ENCODE assay signal across 1 cellular context in the genomic region with DNA sequence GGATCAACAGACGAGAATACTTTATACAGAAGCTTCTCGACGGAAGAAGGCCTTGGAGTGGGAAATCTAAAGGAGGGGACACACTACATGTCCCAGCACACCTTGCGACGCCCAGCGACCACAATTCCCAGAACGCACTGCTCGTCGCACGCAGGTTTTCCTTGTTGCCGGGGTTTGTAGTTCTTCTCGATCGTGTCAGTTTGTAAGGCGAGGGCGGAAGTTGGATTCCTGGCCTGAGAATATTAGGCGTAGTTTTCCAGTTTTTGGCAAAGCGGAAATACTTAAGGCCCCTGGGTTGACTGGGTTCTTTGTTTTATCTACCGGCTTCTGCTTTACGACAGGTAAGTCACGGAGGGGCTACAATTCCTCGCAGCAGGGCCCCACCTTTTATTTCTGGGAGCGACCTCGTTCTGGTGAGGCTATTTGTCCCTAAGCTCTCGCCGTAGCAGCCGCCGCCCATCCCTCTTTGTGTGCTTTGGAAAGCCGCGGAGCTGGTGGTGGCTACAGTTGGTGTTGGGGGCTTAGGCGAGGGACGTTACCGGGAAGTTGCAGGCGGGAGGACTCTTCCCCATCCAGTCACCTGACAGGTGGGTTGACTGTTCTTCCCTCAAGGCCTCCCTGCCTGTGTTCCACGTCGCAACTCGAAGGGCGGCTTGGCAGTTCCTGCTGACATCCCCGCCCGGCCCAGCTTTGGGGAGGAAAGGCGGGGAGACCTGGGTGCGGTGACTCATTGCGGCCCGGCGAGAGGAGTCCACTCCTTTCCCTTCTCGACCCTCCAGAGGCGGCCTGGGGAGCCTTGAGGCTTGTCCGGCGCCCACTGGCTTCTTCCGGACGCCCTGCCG.
TF ChIP-seq lines count a peak whose summit lies in the region.

Gene DYNC1I2 (plus strand): TSS at position 183 of the 842 bp plus-strand sequence. CDS start 2,687 bp downstream, outside the sequence.

TF ChIP-seq in HEK293, 187 proteins besides CTCF, POLR2A, EP300 and RAD21 (continued from another document and continues in another):
- TF ChIP-seq ZNF18 (tag by site-specific recombination; IDR thresholded peaks at IDR 0.05): no peak
- peak; percentile 71; the same call in 1 of the 2 replicates for TF ChIP-seq PRDM1 (tag by site-specific recombination; IDR thresholded peaks at IDR 0.05)
- no peak for TF ChIP-seq BCL11A (tag by site-specific recombination; IDR thresholded peaks at IDR 0.05; ENCODE audit: low read depth)
- TF ChIP-seq ZNF121 (tag by site-specific recombination; IDR thresholded peaks at IDR 0.05): no peak
- TF ChIP-seq, protein P1, sequence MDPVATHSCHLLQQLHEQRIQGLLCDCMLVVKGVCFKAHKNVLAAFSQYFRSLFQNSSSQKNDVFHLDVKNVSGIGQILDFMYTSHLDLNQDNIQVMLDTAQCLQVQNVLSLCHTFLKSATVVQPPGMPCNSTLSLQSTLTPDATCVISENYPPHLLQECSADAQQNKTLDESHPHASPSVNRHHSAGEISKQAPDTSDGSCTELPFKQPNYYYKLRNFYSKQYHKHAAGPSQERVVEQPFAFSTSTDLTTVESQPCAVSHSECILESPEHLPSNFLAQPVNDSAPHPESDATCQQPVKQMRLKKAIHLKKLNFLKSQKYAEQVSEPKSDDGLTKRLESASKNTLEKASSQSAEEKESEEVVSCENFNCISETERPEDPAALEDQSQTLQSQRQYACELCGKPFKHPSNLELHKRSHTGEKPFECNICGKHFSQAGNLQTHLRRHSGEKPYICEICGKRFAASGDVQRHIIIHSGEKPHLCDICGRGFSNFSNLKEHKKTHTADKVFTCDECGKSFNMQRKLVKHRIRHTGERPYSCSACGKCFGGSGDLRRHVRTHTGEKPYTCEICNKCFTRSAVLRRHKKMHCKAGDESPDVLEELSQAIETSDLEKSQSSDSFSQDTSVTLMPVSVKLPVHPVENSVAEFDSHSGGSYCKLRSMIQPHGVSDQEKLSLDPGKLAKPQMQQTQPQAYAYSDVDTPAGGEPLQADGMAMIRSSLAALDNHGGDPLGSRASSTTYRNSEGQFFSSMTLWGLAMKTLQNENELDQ (tag by site-specific recombination; IDR thresholded peaks at IDR 0.05; ENCODE audit: low read depth): no peak
- TF ChIP-seq, protein P2, sequence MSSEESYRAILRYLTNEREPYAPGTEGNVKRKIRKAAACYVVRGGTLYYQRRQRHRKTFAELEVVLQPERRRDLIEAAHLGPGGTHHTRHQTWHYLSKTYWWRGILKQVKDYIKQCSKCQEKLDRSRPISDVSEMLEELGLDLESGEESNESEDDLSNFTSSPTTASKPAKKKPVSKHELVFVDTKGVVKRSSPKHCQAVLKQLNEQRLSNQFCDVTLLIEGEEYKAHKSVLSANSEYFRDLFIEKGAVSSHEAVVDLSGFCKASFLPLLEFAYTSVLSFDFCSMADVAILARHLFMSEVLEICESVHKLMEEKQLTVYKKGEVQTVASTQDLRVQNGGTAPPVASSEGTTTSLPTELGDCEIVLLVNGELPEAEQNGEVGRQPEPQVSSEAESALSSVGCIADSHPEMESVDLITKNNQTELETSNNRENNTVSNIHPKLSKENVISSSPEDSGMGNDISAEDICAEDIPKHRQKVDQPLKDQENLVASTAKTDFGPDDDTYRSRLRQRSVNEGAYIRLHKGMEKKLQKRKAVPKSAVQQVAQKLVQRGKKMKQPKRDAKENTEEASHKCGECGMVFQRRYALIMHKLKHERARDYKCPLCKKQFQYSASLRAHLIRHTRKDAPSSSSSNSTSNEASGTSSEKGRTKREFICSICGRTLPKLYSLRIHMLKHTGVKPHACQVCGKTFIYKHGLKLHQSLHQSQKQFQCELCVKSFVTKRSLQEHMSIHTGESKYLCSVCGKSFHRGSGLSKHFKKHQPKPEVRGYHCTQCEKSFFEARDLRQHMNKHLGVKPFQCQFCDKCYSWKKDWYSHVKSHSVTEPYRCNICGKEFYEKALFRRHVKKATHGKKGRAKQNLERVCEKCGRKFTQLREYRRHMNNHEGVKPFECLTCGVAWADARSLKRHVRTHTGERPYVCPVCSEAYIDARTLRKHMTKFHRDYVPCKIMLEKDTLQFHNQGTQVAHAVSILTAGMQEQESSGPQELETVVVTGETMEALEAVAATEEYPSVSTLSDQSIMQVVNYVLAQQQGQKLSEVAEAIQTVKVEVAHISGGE (tag by site-specific recombination; conservative IDR thresholded peaks at IDR 0.05; ENCODE audit: low read depth): peak; percentile 56
- no peak for TF ChIP-seq ZSCAN18 (tag by site-specific recombination; IDR thresholded peaks at IDR 0.05)
- peak; percentile 88 for TF ChIP-seq ZNF600 (tag by site-specific recombination; IDR thresholded peaks at IDR 0.05)
- peak; percentile 99 for TF ChIP-seq ZNF692 (tag by site-specific recombination; IDR thresholded peaks at IDR 0.05)
- TF ChIP-seq REPIN1 (tag by site-specific recombination; IDR thresholded peaks at IDR 0.05; ENCODE audit: low read depth): no peak
- no peak for TF ChIP-seq PRDM2 (tag by site-specific recombination; IDR thresholded peaks at IDR 0.05; ENCODE audit: borderline replicate concordance)
- TF ChIP-seq GLIS2 (tag by site-specific recombination; IDR thresholded peaks at IDR 0.05): peak; percentile 69
- no peak for TF ChIP-seq ZNF274 (IDR thresholded peaks at IDR 0.05; ENCODE audit: low read length)
- TF ChIP-seq ZNF274 (tag by site-specific recombination; IDR thresholded peaks at IDR 0.05; ENCODE audit: borderline replicate concordance): no peak
- no peak for TF ChIP-seq ZNF266 (tag by site-specific recombination; IDR thresholded peaks at IDR 0.05; ENCODE audit: low read depth)
- TF ChIP-seq ZNF221 (tag by site-specific recombination; IDR thresholded peaks at IDR 0.05; ENCODE audit: borderline replicate concordance): no peak
- TF ChIP-seq GFI1B (tag by site-specific recombination; IDR thresholded peaks at IDR 0.05): no peak
- peak; percentile 96 for TF ChIP-seq ZNF76 (tag by site-specific recombination; IDR thresholded peaks at IDR 0.05; ENCODE audit: borderline replicate concordance, low read depth)
- TF ChIP-seq ZNF530 (tag by site-specific recombination; IDR thresholded peaks at IDR 0.05; ENCODE audit: low read depth): no peak
- no peak for TF ChIP-seq ZSCAN23 (tag by site-specific recombination; IDR thresholded peaks at IDR 0.05)
- TF ChIP-seq SALL2 (tag by site-specific recombination; IDR thresholded peaks at IDR 0.05; ENCODE audit: borderline replicate concordance): no peak
- TF ChIP-seq ZNF324 (tag by site-specific recombination; IDR thresholded peaks at IDR 0.05): peak; percentile 27; the same call in 1 of the 2 replicates
- peak; percentile 56 for TF ChIP-seq SP7 (tag by site-specific recombination; IDR thresholded peaks at IDR 0.05)
- no peak for TF ChIP-seq ZBTB7A (tag by site-specific recombination; IDR thresholded peaks at IDR 0.05; ENCODE audit: low read depth)
- no peak for TF ChIP-seq ZNF837 (tag by site-specific recombination; IDR thresholded peaks at IDR 0.05)
- TF ChIP-seq ZNF521 (tag by site-specific recombination; IDR thresholded peaks at IDR 0.05): no peak
- TF ChIP-seq ZBTB17 (tag by site-specific recombination; IDR thresholded peaks at IDR 0.05): peak; percentile 91
- TF ChIP-seq ZNF560 (tag by site-specific recombination; IDR thresholded peaks at IDR 0.05; ENCODE audit: borderline replicate concordance): no peak
- no peak for TF ChIP-seq ZNF214 (tag by site-specific recombination; IDR thresholded peaks at IDR 0.05; ENCODE audit: borderline replicate concordance)
- peak; percentile 50; the same call in 1 of the 2 replicates for TF ChIP-seq KLF17 (tag by site-specific recombination; IDR thresholded peaks at IDR 0.05)
- TF ChIP-seq ZNF561 (tag by site-specific recombination; IDR thresholded peaks at IDR 0.05; ENCODE audit: borderline replicate concordance): peak; percentile 41
- TF ChIP-seq ZNF555 (tag by site-specific recombination; conservative IDR thresholded peaks at IDR 0.05): no peak
- TF ChIP-seq ZNF433 (tag by site-specific recombination; IDR thresholded peaks at IDR 0.05; ENCODE audit: low read depth): no peak
- no peak for TF ChIP-seq ZNF311 (tag by site-specific recombination; IDR thresholded peaks at IDR 0.05; ENCODE audit: borderline replicate concordance)
- TF ChIP-seq RBAK (tag by site-specific recombination; IDR thresholded peaks at IDR 0.05): no peak
- TF ChIP-seq ZBTB48 (tag by site-specific recombination; IDR thresholded peaks at IDR 0.05): peak; percentile 28; the same call in 1 of the 2 replicates
